ENCODE assay signal across 16 cellular contexts in genomic region chr11:65246506-65246905, GRCh38. TPM values are rescaled to one million over a fixed set of nuclear protein-coding genes. Genes with fewer than 3 reads are reported as not detected.
DNase-seq lines count a peak whose midpoint lies in the region; TF ChIP-seq lines count a peak whose summit lies in the region.
"Had no signal": no experiment of that assay in that cellular context is flagged by ENCODE, and none has a peak within 500 bp of the region (broad histone marks: within the 10 kb centered on the region; RNA-seq: fewer than 3 reads in every experiment).

No MANE protein-coding gene starts in this region.

- H3K27me3 ChIP-seq in hepatocyte, result no peaks in the 10 kb centered on the region
- H3K27me3 ChIP-seq: BLaER1 treated with 17β-estradiol and CSF1 and Interleukin-3, amounts not matched to agents 10 nM and 100 nM had no signal

- H3K79me2 ChIP-seq in hepatocyte, result no peaks in the 10 kb centered on the region

- H3K9me3 Mint-ChIP-seq in endothelial cell (ENCODE audit: unreplicated experiment), result no peaks in the 10 kb centered on the region
- H3K9me3 Mint-ChIP-seq: CD8-positive, alpha-beta memory T cell had no signal

- peak overlapping the region; percentile 70 for H3K27ac ChIP-seq in hepatocyte
- H3K27ac ChIP-seq: BLaER1 treated with 17β-estradiol and CSF1 and Interleukin-3, amounts not matched to agents 10 nM and 100 nM; HL-60 had no signal

- H3K4me3 ChIP-seq in hepatocyte, result no peak overlapping the region
- H3K4me3 ChIP-seq: BLaER1 treated with 17β-estradiol and CSF1 and Interleukin-3, amounts not matched to agents 10 nM and 100 nM; K562 had no signal

- no peak overlapping the region for H3K4me2 ChIP-seq in hepatocyte
- H3K4me2 ChIP-seq: BLaER1 treated with 17β-estradiol and CSF1 and Interleukin-3, amounts not matched to agents 10 nM and 100 nM had no signal

- no peaks in the 10 kb centered on the region for H3K9me3 ChIP-seq in hepatocyte (ENCODE audit: low read depth)

- TF ChIP-seq CTCF in hepatocyte (IDR thresholded peaks at IDR 0.05; ENCODE audit: poor library complexity) (no peak), endothelial cell (IDR thresholded peaks at IDR 0.05; ENCODE audit: unreplicated experiment) (no peak)

- H3K4me3 Mint-ChIP-seq in endothelial cell (ENCODE audit: unreplicated experiment), result no peak overlapping the region
- H3K4me3 Mint-ChIP-seq: B cell; CD8-positive, alpha-beta memory T cell; H9 had no signal

- no peaks in the 10 kb centered on the region for H3K36me3 ChIP-seq in hepatocyte (replicated peaks; ENCODE audit: insufficient read depth, low read depth)

- no peaks in the 10 kb centered on the region for H3K4me1 Mint-ChIP-seq in endothelial cell (ENCODE audit: unreplicated experiment)
- H3K4me1 Mint-ChIP-seq: B cell; CD8-positive, alpha-beta memory T cell had no signal

- no peak for DNase-seq in hepatocyte (ENCODE audit: low spot score)
- peak; percentile 61 for DNase-seq in left kidney (ENCODE audit: low read depth, low spot score)
- DNase-seq in posterior vena cava (ENCODE audit: low spot score), result peak; percentile 60
- DNase-seq in endothelial cell (ENCODE audit: low spot score), result no peak
- DNase-seq in activated T-cell treated with anti-CD3 and anti-CD28 coated beads for 4 hours, result no peak
- no peak for DNase-seq in NCI-H2029 (lab: John Stamatoyannopoulos, UW)
- DNase-seq: CD8-positive, alpha-beta memory T cell; COR-L47; DMS79 treated with DMSO at 0.1 percent for 48 hours; GF-D8; H9; IMR-90 had no signal

- whole genome bisulfite sequencing in hepatocyte (ENCODE audit: low lambda C conversion rate, missing lambda C conversion rate), result 59% methylated on average over 5 of the region's 5 CpGs

- intact Hi-C loops in posterior vena cava (cut with DNase I), result no loop called here

- peaks cover 4% of the 10 kb centered on the region for H3K36me3 Mint-ChIP-seq in endothelial cell (ENCODE audit: low read depth, unreplicated experiment)
- H3K36me3 Mint-ChIP-seq: CD8-positive, alpha-beta memory T cell had no signal

- H3K4me1 ChIP-seq in hepatocyte (ENCODE audit: insufficient read depth), result peaks cover 3% of the 10 kb centered on the region
- H3K4me1 ChIP-seq: BLaER1 treated with 17β-estradiol and CSF1 and Interleukin-3, amounts not matched to agents 10 nM and 100 nM had no signal

- H4K20me1 ChIP-seq in hepatocyte (ENCODE audit: insufficient read depth, poor library complexity, severe bottlenecking), result no peaks in the 10 kb centered on the region
- H4K20me1 ChIP-seq: BLaER1 treated with 17β-estradiol and CSF1 and Interleukin-3, amounts not matched to agents 10 nM and 100 nM had no signal

- H3K27me3 Mint-ChIP-seq in endothelial cell (ENCODE audit: unreplicated experiment), result no peaks in the 10 kb centered on the region
- H3K27me3 Mint-ChIP-seq: B cell had no signal

- no peak overlapping the region for H2AFZ ChIP-seq in hepatocyte

- no peak overlapping the region for H3K27ac Mint-ChIP-seq in endothelial cell (ENCODE audit: unreplicated experiment)
- H3K27ac Mint-ChIP-seq: B cell had no signal

- H3K9me2 ChIP-seq in hepatocyte (replicated peaks; ENCODE audit: insufficient read depth), result no peaks in the 10 kb centered on the region

RNA-seq across cellular contexts. Expression of gene POLA2, which starts 15.3 kb away (rescaled TPM):
- 2.5 and 4.1 TPM in 2 replicates for total RNA-seq in hepatocyte
- polyA plus RNA-seq in hepatocyte, result 5.0 and 8.0 TPM in 2 replicates
- total RNA-seq in posterior vena cava, result 1 to 10 TPM; 6.0 to 6.1 TPM
- 17.9 TPM for total RNA-seq in endothelial cell (ENCODE audit: unreplicated experiment)

Comparison
In these comparisons a context has a peak if more than half of its experiments do, and no peak if none do; other contexts are left out.
1. DNase-seq: peak in left kidney (single experiment) and posterior vena cava (single experiment); none in hepatocyte (single experiment), endothelial cell (single experiment), activated T-cell treated with anti-CD3 and anti-CD28 coated beads for 4 hours (single experiment) and NCI-H2029 (single experiment).